8 cellular contexts compared by ENCODE assay signal in the genomic region with DNA sequence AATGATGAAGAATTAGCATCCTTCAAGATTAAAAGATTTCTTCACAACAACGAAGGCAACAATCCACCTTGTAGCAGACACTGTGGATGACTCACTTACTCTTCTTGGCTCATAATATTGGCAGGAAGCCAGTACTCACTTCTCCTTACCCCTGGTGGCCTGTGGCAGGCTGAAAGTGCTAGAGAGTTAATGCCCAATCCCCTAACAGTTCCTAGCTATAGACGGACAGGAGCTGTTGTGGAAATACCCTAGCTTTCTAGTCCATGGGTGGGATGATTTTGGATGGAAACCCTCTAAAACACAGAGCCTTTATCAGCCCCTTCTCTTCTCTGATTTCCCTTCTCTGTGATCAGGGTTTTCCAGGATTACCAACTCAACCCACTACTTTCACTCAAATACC.
DNase-seq lines count a peak whose midpoint lies in the region; ATAC-seq and TF ChIP-seq lines count a peak whose summit lies in the region.

No MANE protein-coding gene starts in this region.

- in situ Hi-C loops in astrocyte of the cerebellum (cut with HindIII; ENCODE audit: low sequenced_read_pairs): no loop called here

- no peak overlapping the region for H3K4me3 ChIP-seq in astrocyte of the cerebellum (ENCODE audit: low read depth, low read length)

- DNase-seq in NCI-H1092 treated with DMSO at 0.1 percent for 48 hours (lab: John Stamatoyannopoulos, UW) (peak; percentile 25), NCI-H1092 (lab: John Stamatoyannopoulos, UW) (no peak), NCI-H345 treated with DMSO at 0.1 percent for 48 hours (lab: John Stamatoyannopoulos, UW; ENCODE audit: unreplicated experiment) (peak; percentile 79), astrocyte of the cerebellum (ENCODE audit: low read depth) (peak; percentile 57), omental fat pad (ENCODE audit: low spot score) (no peak), 8988T (no peak)

- peak; percentile 99 for ATAC-seq in GM19455 (IDR thresholded peaks at IDR 0.05; ENCODE audit: unreplicated experiment)
- peak; percentile 100 for ATAC-seq in HG03196 (IDR thresholded peaks at IDR 0.05; ENCODE audit: unreplicated experiment)
- ATAC-seq in omental fat pad (ENCODE audit: low FRiP score): peak; percentile 73

- TF ChIP-seq CTCF in astrocyte of the cerebellum (IDR thresholded peaks at IDR 0.05; ENCODE audit: low read depth, low read length, missing control alignments) (peak; percentile 21), omental fat pad (IDR thresholded peaks at IDR 0.05) (no peak)

Comparison
In these comparisons a context has a peak if more than half of its experiments do, and no peak if none do; other contexts are left out.
1. DNase-seq: peak in NCI-H1092 treated with DMSO at 0.1 percent for 48 hours (single experiment), NCI-H345 treated with DMSO at 0.1 percent for 48 hours (single experiment) and astrocyte of the cerebellum (single experiment); none in NCI-H1092 (single experiment), omental fat pad (single experiment) and 8988T (single experiment).
2. Peak in every context shown above with its lines, with median percentiles within 50 percentile points of each other: ATAC-seq.